In the genomic region with DNA sequence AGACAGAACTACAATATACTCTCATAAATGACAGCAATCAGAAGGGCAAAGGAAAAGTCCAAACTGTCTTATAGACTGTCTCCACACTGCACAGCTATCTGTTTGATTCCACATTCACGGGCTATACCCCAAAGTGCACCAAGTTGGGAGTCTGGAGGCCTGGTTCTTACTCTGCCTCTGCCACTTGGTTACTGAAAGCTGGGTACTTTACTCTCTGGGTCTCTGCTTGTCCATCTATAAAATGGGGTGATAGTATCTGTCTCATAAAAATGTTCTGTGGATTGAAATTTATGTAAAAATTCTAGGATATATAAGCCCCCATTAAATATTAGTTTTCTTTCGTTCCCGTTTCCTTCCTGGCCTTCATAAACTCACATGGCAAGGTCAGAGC, we compare ENCODE assay signal across 15 cellular contexts.
DNase-seq lines count a peak whose midpoint lies in the region; ATAC-seq and TF ChIP-seq lines count a peak whose summit lies in the region.
"Had no signal": no experiment of that assay in that cellular context is flagged by ENCODE, and none has a peak within 500 bp of the region (broad histone marks: within the 10 kb centered on the region; RNA-seq: fewer than 3 reads in every experiment).

No MANE protein-coding gene starts in this region.

- H3K27me3 ChIP-seq in muscle layer of duodenum (ENCODE audit: low read depth, low read length) (no peaks in the 10 kb centered on the region), SJCRH30 (no peaks in the 10 kb centered on the region)
- H3K27me3 ChIP-seq: SJSA1 had no signal

- no peaks in the 10 kb centered on the region for H3K9me3 ChIP-seq in muscle layer of duodenum (ENCODE audit: control insufficient read depth in 1 of 2, low read length in 2 of 2)
- no peaks in the 10 kb centered on the region for H3K9me3 ChIP-seq in SJCRH30 (replicated peaks)
- H3K9me3 ChIP-seq: SJSA1 had no signal

- DNase-seq in NCI-H1092 treated with DMSO at 0.1 percent for 48 hours (lab: John Stamatoyannopoulos, UW) (peak; percentile 39), NCI-H1092 (lab: John Stamatoyannopoulos, UW) (no peak), SJCRH30 (no peak)
- DNase-seq: AML-193, H9, KG1, NCI-H2171, NCI-H524, NCI-H82 had no signal

- TF ChIP-seq CTCF in VCaP (conservative IDR thresholded peaks at IDR 0.05): no peak

- H3K4me3 ChIP-seq in muscle layer of duodenum (ENCODE audit: low read depth in 1 of 2, low read length in 2 of 2) (no peak overlapping the region), SJCRH30 (no peak overlapping the region)
- H3K4me3 ChIP-seq: SJSA1 had no signal

- H3K4me1 ChIP-seq in muscle layer of duodenum (ENCODE audit: control insufficient read depth in 1 of 2, insufficient read depth in 2 of 2, low read length in 2 of 2): no peaks in the 10 kb centered on the region
- peaks cover 22% of the 10 kb centered on the region for H3K4me1 ChIP-seq in SJCRH30
- H3K4me1 ChIP-seq: SJSA1 had no signal

- H3K27ac ChIP-seq in VCaP: peak overlapping the region; percentile 84
- peak overlapping the region; percentile 17 for H3K27ac ChIP-seq in muscle layer of duodenum (ENCODE audit: low read length)
- no peak overlapping the region for H3K27ac ChIP-seq in SJCRH30
- H3K27ac ChIP-seq: HL-60, SJSA1 had no signal

- no peak for ATAC-seq in GM21447 (IDR thresholded peaks at IDR 0.05; ENCODE audit: unreplicated experiment)
- ATAC-seq in GM19467 (IDR thresholded peaks at IDR 0.05; ENCODE audit: unreplicated experiment): no peak

- no peaks in the 10 kb centered on the region for H3K36me3 ChIP-seq in muscle layer of duodenum (ENCODE audit: control insufficient read depth in 1 of 2, insufficient read depth in 2 of 2, low read length in 2 of 2)
- H3K36me3 ChIP-seq in SJCRH30: no peaks in the 10 kb centered on the region
- H3K36me3 ChIP-seq: SJSA1 had no signal
